ENCODE assay signal across 11 cellular contexts in genomic region chr7:103469095-103469948, GRCh38. TPM values are rescaled to one million over a fixed set of nuclear protein-coding genes. Genes with fewer than 3 reads are reported as not detected.
"Had no signal": no experiment of that assay in that cellular context is flagged by ENCODE, and none has a peak within 500 bp of the region (broad histone marks: within the 10 kb centered on the region; RNA-seq: fewer than 3 reads in every experiment).

No MANE protein-coding gene starts in this region.

- ATAC-seq: GM23338, HCT116 had no signal

- FAIRE-seq: H1, H54 had no signal

- H2AFZ ChIP-seq: GM23248, GM23338 had no signal

- DNase-seq: GM23248, GOT3, H7, H9, HCEC 1CT, HFFc6 had no signal

- H3K4me3 ChIP-seq: GM23248, GM23338 had no signal

- H3K9ac ChIP-seq: GM23248 had no signal

- H3K4me2 ChIP-seq: GM23338 had no signal

- H3K27ac ChIP-seq: GM23248 had no signal

RNA-seq across cellular contexts. Expression of gene SLC26A5, which starts 23.3 kb away (rescaled TPM):
- total RNA-seq: GM23248, H4, H7, H9, HFFc6 had no signal
- polyA plus RNA-seq: GM23248 had no signal
